ENCODE assay signal across 8 cellular contexts in the genomic region with DNA sequence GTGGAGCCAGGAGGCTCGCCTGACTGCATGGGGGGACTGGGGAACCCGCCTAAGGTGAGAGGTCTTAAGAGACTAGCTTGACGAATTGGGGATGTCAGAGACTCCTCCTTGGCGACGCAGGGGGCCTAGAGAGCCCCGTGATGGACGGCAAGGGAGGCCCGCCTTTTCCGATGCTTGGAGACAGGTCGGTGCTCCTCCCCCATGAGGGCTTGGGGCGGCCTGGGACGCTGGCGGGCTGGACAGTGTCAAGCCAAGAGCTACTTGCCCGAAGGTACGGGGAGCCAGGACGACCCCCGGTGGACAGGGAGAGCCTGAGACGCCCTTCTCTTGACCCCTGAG. TPM values are rescaled to one million over a fixed set of nuclear protein-coding genes. Genes with fewer than 3 reads are reported as not detected.
DNase-seq lines count a peak whose midpoint lies in the region; ATAC-seq and TF ChIP-seq lines count a peak whose summit lies in the region.

No MANE protein-coding gene starts in this region.

- TF ChIP-seq POLR2A in erythroblast (IDR thresholded peaks at IDR 0.05; ENCODE audit: low read length): no peak

- TF ChIP-seq CTCF in WTC11 (IDR thresholded peaks at IDR 0.05): no peak

- POLR2A ChIA-PET in WTC11 (lab: Charles Lee): interaction anchor here (1.0 to 1.3 kb wide), 2 partner anchors 13 to 19 kb away, joined by 3 to 8 read pairs; partner anchors contain the start of genes ALKBH6 and SYNE4
- POLR2A ChIA-PET in naive thymus-derived CD4-positive, alpha-beta T cell (lab: Charles Lee): interaction anchor here (0.6 to 2.7 kb wide), 8 partner anchors 17 to 335 kb away, joined by 3 to 11 read pairs (median 3); partner anchors contain the start of genes POLR2I and TBCB

- no peaks in the 10 kb centered on the region for H3K9me3 Mint-ChIP-seq in WTC11
- no peaks in the 10 kb centered on the region for H3K9me3 Mint-ChIP-seq in naive thymus-derived CD4-positive, alpha-beta T cell

- CTCF ChIA-PET in WTC11 (lab: Charles Lee): interaction anchor here (0.8 to 2.6 kb wide), 9 partner anchors 12 to 114 kb away, joined by 3 to 11 read pairs (median 4); partner anchors contain the start of genes ALKBH6, SYNE4 and THAP8
- CTCF ChIA-PET in naive thymus-derived CD4-positive, alpha-beta T cell (lab: Charles Lee): interaction anchor here (0.6 to 1.2 kb wide), 3 partner anchors 38 to 81 kb away, joined by 3 to 5 read pairs (median 3); no protein-coding TSS in a partner anchor

- H3K4me3 Mint-ChIP-seq in WTC11: peak overlapping the region; percentile 86
- peak overlapping the region; percentile 84 to 99 (median 90) for H3K4me3 Mint-ChIP-seq in naive thymus-derived CD4-positive, alpha-beta T cell

- H3K27ac ChIP-seq in naive thymus-derived CD4-positive, alpha-beta T cell (ENCODE audit: low read depth, low read length): peak overlapping the region; percentile 74

- no peaks in the 10 kb centered on the region for H3K27me3 ChIP-seq in naive thymus-derived CD4-positive, alpha-beta T cell (ENCODE audit: control insufficient read depth in 2 of 2, insufficient read depth in 2 of 2, low read length in 2 of 2)

- H3K9me3 ChIP-seq in naive thymus-derived CD4-positive, alpha-beta T cell (ENCODE audit: control insufficient read depth in 2 of 3, low read length in 3 of 3): no peaks in the 10 kb centered on the region

- H3K27ac Mint-ChIP-seq in WTC11: peak overlapping the region; percentile 53; the same call in 1 of the 2 replicates
- H3K27ac Mint-ChIP-seq in naive thymus-derived CD4-positive, alpha-beta T cell: peak overlapping the region; percentile 71 to 91 (median 83)

- H3K36me3 Mint-ChIP-seq in WTC11: no peaks in the 10 kb centered on the region
- peaks cover 0 to 7% (median 3%) of the 10 kb centered on the region in 5 donors for H3K36me3 Mint-ChIP-seq in naive thymus-derived CD4-positive, alpha-beta T cell

- H3K4me1 ChIP-seq in naive thymus-derived CD4-positive, alpha-beta T cell (ENCODE audit: control insufficient read depth in 2 of 2, insufficient read depth in 2 of 2, low read length in 2 of 2): peaks cover 11 to 16% of the 10 kb centered on the region in 2 donors

- H3K4me1 Mint-ChIP-seq in WTC11: peaks cover 14% of the 10 kb centered on the region
- H3K4me1 Mint-ChIP-seq in naive thymus-derived CD4-positive, alpha-beta T cell: peaks cover 22 to 44% (median 33%) of the 10 kb centered on the region in 7 donors

- DNase-seq in ELF-1 (ENCODE audit: low read depth, low spot score) (peak; percentile 75), HT-29 (ENCODE audit: low spot score) (peak; percentile 65), WTC11 (ENCODE audit: low spot score) (peak; percentile 76), erythroblast (lab: John Stamatoyannopoulos, UW) (peak; percentile 71 to 76), NCI-H1092 (lab: John Stamatoyannopoulos, UW) (no peak), SHP77 treated with DMSO at 0.1 percent for 48 hours (lab: John Stamatoyannopoulos, UW) (no peak)
- peak in 5 of 9 donors; percentile 21 to 46 (median 37) for DNase-seq in naive thymus-derived CD4-positive, alpha-beta T cell

- H3K36me3 ChIP-seq in naive thymus-derived CD4-positive, alpha-beta T cell (ENCODE audit: control insufficient read depth in 2 of 3, insufficient read depth in 3 of 3, low read length in 3 of 3): no peaks in the 10 kb centered on the region

- intact Hi-C loops in naive thymus-derived CD4-positive, alpha-beta T cell (cut with micrococcal nuclease): loop anchor here (1.0 to 5.0 kb wide), 7 partner anchors 19 to 217 kb away; partner anchors contain the start of genes ALKBH6 (in 2 of the 2), THAP8 (in 2 of the 2), WDR62 (in 2 of the 2) and TBCB (in 1 of the 2)

- H3K27me3 Mint-ChIP-seq in WTC11 (ENCODE audit: low read depth): no peaks in the 10 kb centered on the region; the same call in 1 of the 2 replicates
- no peaks in the 10 kb centered on the region for H3K27me3 Mint-ChIP-seq in naive thymus-derived CD4-positive, alpha-beta T cell

- peak overlapping the region; percentile 84 for H3K4me3 ChIP-seq in naive thymus-derived CD4-positive, alpha-beta T cell (ENCODE audit: low read length)

- peak; percentile 31 for ATAC-seq in GM19467 (IDR thresholded peaks at IDR 0.05; ENCODE audit: unreplicated experiment)
- ATAC-seq in WTC11: peak; percentile 62
- ATAC-seq in naive thymus-derived CD4-positive, alpha-beta T cell: peak; percentile 45

TF ChIP-seq in WTC11, 78 proteins besides CTCF, POLR2A, EP300 and RAD21:
- TF ChIP-seq CDX4 (CRISPR knock-in tag; IDR thresholded peaks at IDR 0.05; ENCODE audit: borderline replicate concordance) (no peak), KAT7 (CRISPR knock-in tag; IDR thresholded peaks at IDR 0.05; ENCODE audit: borderline replicate concordance) (no peak), MYBL2 (CRISPR knock-in tag; IDR thresholded peaks at IDR 0.05) (no peak), TEAD1 (CRISPR knock-in tag; IDR thresholded peaks at IDR 0.05) (no peak), JUN (CRISPR knock-in tag; IDR thresholded peaks at IDR 0.05) (no peak), HMGA2 (CRISPR knock-in tag; IDR thresholded peaks at IDR 0.05) (no peak), TP53 (CRISPR knock-in tag; IDR thresholded peaks at IDR 0.05) (no peak), AR (CRISPR knock-in tag; IDR thresholded peaks at IDR 0.05) (no peak), ZNF121 (CRISPR knock-in tag; IDR thresholded peaks at IDR 0.05) (no peak), MXD4 (CRISPR knock-in tag; IDR thresholded peaks at IDR 0.05; ENCODE audit: borderline replicate concordance) (no peak), FOXP1 (CRISPR knock-in tag; IDR thresholded peaks at IDR 0.05; ENCODE audit: borderline replicate concordance) (no peak), ZNF317 (CRISPR knock-in tag; IDR thresholded peaks at IDR 0.05; ENCODE audit: borderline replicate concordance, low read depth) (no peak)
- TF ChIP-seq, protein P1, sequence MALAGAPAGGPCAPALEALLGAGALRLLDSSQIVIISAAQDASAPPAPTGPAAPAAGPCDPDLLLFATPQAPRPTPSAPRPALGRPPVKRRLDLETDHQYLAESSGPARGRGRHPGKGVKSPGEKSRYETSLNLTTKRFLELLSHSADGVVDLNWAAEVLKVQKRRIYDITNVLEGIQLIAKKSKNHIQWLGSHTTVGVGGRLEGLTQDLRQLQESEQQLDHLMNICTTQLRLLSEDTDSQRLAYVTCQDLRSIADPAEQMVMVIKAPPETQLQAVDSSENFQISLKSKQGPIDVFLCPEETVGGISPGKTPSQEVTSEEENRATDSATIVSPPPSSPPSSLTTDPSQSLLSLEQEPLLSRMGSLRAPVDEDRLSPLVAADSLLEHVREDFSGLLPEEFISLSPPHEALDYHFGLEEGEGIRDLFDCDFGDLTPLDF (CRISPR knock-in tag; IDR thresholded peaks at IDR 0.05): no peak
TF ChIP-seq in WTC11: peak in this region for 0.

RNA-seq across cellular contexts. Expression of gene SDHAF1, which starts 0.6 kb away (rescaled TPM):
- 70.6 and 70.7 TPM in 2 replicates for total RNA-seq in HT-29 (2014; rRNA removed; shearing (Covaris generic))
- total RNA-seq in WTC11 (2021): 19.5 to 20.8 TPM (median 20.4 TPM) in 3 replicates
- total RNA-seq in naive thymus-derived CD4-positive, alpha-beta T cell: 10 to 100 TPM in 3 of 5 experiments, 1 to 10 TPM in 2; 7.8 to 26.1 (median 17.8) TPM
- polyA plus RNA-seq in naive thymus-derived CD4-positive, alpha-beta T cell: 10 to 100 TPM; 29.9 to 58.1 TPM

RNA-seq across cellular contexts. Expression of gene SYNE4, which starts 13.0 kb away (rescaled TPM):
- 8.6 and 9.4 TPM in 2 replicates for total RNA-seq in HT-29 (2014; rRNA removed; shearing (Covaris generic))
- total RNA-seq in WTC11 (2021): 17.6 to 28.5 TPM (median 27.9 TPM) in 3 replicates
- 1 to 10 TPM; 1.7 to 5.4 (median 3.8) TPM for total RNA-seq in naive thymus-derived CD4-positive, alpha-beta T cell
- under 1 TPM in 1 of 2 donors, not detected in 1; 0.14 TPM for polyA plus RNA-seq in naive thymus-derived CD4-positive, alpha-beta T cell

RNA-seq across cellular contexts. Expression of gene ALKBH6, which starts 18.4 kb away (rescaled TPM):
- total RNA-seq in HT-29 (2014; rRNA removed; shearing (Covaris generic)): 90.6 and 124 TPM in 2 replicates
- total RNA-seq in WTC11 (2021): 28.1 to 35.1 TPM (median 31.9 TPM) in 3 replicates
- total RNA-seq in naive thymus-derived CD4-positive, alpha-beta T cell: 10 to 100 TPM; 32.6 to 60.6 (median 49.3) TPM
- polyA plus RNA-seq in naive thymus-derived CD4-positive, alpha-beta T cell: 10 to 100 TPM; 19.1 to 34.1 TPM

RNA-seq across cellular contexts. Expression of gene CLIP3, which starts 37.0 kb away (rescaled TPM):
- total RNA-seq in HT-29 (2014; rRNA removed; shearing (Covaris generic)): 0.13 and 0.31 TPM in 2 replicates
- total RNA-seq in WTC11 (2021): 16.2 to 19.4 TPM (median 17.9 TPM) in 3 replicates
- total RNA-seq in naive thymus-derived CD4-positive, alpha-beta T cell: 1 to 10 TPM; 1.1 to 4.0 (median 3.0) TPM
- polyA plus RNA-seq in naive thymus-derived CD4-positive, alpha-beta T cell: 1 to 10 TPM; 3.1 to 5.2 TPM

RNA-seq across cellular contexts. Expression of gene THAP8, which starts 58.5 kb away (rescaled TPM):
- total RNA-seq in HT-29 (2014; rRNA removed; shearing (Covaris generic)): 4.3 and 7.2 TPM in 2 replicates
- total RNA-seq in WTC11 (2021): 6.6 to 10.7 TPM (median 6.9 TPM) in 3 replicates
- total RNA-seq in naive thymus-derived CD4-positive, alpha-beta T cell: 1 to 10 TPM; 2.2 to 6.6 (median 6.1) TPM
- 1 to 10 TPM; 4.5 to 5.4 TPM for polyA plus RNA-seq in naive thymus-derived CD4-positive, alpha-beta T cell

Comparison
In these comparisons a context has a peak if more than half of its experiments do, and no peak if none do; other contexts are left out.
1. DNase-seq: peak in ELF-1 (single experiment), HT-29 (single experiment), WTC11 (single experiment), erythroblast (2 of 2) and naive thymus-derived CD4-positive, alpha-beta T cell (5 of 9); none in NCI-H1092 (single experiment) and SHP77 treated with DMSO at 0.1 percent for 48 hours (single experiment).
2. Peak in every context shown above with its lines, with median percentiles within 50 percentile points of each other: ATAC-seq.